In genomic region chr5:111372799-111373198, GRCh38 we compare ENCODE assay signal across 2 cellular contexts.
TF ChIP-seq lines count a peak whose summit lies in the region.

No MANE protein-coding gene starts in this region.

TF ChIP-seq in HepG2, 621 proteins besides CTCF, POLR2A, EP300 and RAD21:
- TF ChIP-seq THAP9 (CRISPR knock-in tag; IDR thresholded peaks at IDR 0.05; ENCODE audit: borderline replicate concordance) (no peak), ZNF430 (CRISPR knock-in tag; IDR thresholded peaks at IDR 0.05) (no peak), MAFF (IDR thresholded peaks at IDR 0.05; ENCODE audit: low read depth, low read length) (peak; percentile 84), ZBTB8A (CRISPR knock-in tag; IDR thresholded peaks at IDR 0.05; ENCODE audit: borderline replicate concordance, low read depth) (no peak), MAFK (conservative IDR thresholded peaks at IDR 0.05 in 1 of 2, IDR thresholded peaks at IDR 0.05 in 1 of 2; ENCODE audit: low read length in 2 of 2) (peak; percentile 79 to 84)

TF ChIP-seq in WTC11, 78 proteins besides CTCF, POLR2A, EP300 and RAD21 (continued from another document):
- TF ChIP-seq ATF3 (CRISPR knock-in tag; conservative IDR thresholded peaks at IDR 0.05) = no peak
- TF ChIP-seq FOXJ3 (CRISPR knock-in tag; IDR thresholded peaks at IDR 0.05; ENCODE audit: borderline replicate concordance) = no peak
- no peak for TF ChIP-seq CREB1 (CRISPR knock-in tag; IDR thresholded peaks at IDR 0.05)
- TF ChIP-seq, protein P1, sequence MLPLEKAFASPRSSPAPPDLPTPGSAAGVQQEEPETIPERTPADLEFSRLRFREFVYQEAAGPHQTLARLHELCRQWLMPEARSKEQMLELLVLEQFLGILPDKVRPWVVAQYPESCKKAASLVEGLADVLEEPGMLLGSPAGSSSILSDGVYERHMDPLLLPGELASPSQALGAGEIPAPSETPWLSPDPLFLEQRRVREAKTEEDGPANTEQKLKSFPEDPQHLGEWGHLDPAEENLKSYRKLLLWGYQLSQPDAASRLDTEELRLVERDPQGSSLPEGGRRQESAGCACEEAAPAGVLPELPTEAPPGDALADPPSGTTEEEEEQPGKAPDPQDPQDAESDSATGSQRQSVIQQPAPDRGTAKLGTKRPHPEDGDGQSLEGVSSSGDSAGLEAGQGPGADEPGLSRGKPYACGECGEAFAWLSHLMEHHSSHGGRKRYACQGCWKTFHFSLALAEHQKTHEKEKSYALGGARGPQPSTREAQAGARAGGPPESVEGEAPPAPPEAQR (CRISPR knock-in tag; IDR thresholded peaks at IDR 0.05) = no peak
